8 cellular contexts compared by ENCODE assay signal in the genomic region with DNA sequence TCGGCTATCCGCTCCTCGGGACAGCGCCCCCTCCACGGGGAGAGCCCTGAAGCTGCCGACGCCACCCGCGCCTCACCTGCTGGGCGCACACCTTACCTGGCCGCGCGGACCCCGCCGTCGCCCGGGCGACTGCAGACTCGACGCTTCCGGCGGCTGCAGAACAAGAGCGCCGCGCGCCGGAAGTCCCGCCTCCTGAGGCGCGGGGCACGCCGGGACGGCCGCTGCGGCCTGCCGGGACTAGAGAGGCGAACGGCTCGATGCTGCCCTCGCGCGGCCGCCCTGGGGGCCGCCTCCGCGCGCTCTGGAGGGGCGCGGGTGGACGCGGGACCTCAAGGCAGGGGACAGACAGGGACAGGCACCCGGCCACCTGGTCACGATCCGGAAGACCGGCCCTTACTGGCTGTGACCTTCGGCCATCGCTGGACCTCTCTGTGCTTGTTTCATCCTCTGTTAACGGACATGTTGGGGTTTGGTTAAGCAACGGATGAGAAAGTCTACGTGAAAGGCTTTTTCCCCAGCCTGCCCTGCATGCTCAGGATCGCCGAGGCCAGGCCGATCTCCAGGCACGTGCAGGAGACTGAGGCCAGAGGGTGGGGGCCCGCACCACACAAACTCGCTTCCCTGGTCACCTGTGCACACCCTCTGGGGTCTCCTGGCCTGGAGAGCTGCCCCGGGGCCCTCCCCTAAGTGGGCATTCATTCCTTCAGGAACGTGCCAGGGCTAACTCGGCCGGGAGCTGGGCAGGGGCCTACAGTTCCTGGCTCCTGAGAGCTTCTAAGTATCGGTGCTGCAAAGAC. TPM values are rescaled to one million over a fixed set of nuclear protein-coding genes. Genes with fewer than 3 reads are reported as not detected.
DNase-seq lines count a peak whose midpoint lies in the region.

A gene with protein sequence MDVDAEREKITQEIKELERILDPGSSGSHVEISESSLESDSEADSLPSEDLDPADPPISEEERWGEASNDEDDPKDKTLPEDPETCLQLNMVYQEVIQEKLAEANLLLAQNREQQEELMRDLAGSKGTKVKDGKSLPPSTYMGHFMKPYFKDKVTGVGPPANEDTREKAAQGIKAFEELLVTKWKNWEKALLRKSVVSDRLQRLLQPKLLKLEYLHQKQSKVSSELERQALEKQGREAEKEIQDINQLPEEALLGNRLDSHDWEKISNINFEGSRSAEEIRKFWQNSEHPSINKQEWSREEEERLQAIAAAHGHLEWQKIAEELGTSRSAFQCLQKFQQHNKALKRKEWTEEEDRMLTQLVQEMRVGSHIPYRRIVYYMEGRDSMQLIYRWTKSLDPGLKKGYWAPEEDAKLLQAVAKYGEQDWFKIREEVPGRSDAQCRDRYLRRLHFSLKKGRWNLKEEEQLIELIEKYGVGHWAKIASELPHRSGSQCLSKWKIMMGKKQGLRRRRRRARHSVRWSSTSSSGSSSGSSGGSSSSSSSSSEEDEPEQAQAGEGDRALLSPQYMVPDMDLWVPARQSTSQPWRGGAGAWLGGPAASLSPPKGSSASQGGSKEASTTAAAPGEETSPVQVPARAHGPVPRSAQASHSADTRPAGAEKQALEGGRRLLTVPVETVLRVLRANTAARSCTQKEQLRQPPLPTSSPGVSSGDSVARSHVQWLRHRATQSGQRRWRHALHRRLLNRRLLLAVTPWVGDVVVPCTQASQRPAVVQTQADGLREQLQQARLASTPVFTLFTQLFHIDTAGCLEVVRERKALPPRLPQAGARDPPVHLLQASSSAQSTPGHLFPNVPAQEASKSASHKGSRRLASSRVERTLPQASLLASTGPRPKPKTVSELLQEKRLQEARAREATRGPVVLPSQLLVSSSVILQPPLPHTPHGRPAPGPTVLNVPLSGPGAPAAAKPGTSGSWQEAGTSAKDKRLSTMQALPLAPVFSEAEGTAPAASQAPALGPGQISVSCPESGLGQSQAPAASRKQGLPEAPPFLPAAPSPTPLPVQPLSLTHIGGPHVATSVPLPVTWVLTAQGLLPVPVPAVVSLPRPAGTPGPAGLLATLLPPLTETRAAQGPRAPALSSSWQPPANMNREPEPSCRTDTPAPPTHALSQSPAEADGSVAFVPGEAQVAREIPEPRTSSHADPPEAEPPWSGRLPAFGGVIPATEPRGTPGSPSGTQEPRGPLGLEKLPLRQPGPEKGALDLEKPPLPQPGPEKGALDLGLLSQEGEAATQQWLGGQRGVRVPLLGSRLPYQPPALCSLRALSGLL (N-terminal part only) (minus strand): TSS at position 133 of the 797 bp plus-strand sequence. CDS start 1,742 bp downstream, outside the sequence.

- H3K9me3 ChIP-seq in MG63 = no peaks in the 10 kb centered on the region

- peaks cover 49% of the 10 kb centered on the region for H3K36me3 ChIP-seq in MG63

- in situ Hi-C loops in SK-MEL-5 (cut with HindIII; ENCODE audit: low pct_unique_long_range_greater_than_20kb, low sequenced_read_pairs) = no loop called here

- H3K4me3 ChIP-seq in MG63 = peak within 1 kb of the TSS; percentile 88

- no peaks in the 10 kb centered on the region for H3K27me3 ChIP-seq in MG63

- DNase-seq in Daoy (ENCODE audit: low read depth) (peak; percentile 95), GOT3 (lab: John Stamatoyannopoulos, UW) (peak; percentile 54), MG63 (peak; percentile 81), SK-MEL-5 (ENCODE audit: low read depth, low spot score) (peak; percentile 84), glomerular endothelial cell (ENCODE audit: extremely low read depth, low read depth, low spot score) (no peak), nucleus accumbens (lab: John Stamatoyannopoulos, UW) (peak in 54 of 56 donors; percentile 16 to 89 (median 68)), superior temporal gyrus (ENCODE audit: extremely low spot score) (peak; percentile 84)
- DNase-seq in activated naive CD4-positive, alpha-beta T cell treated with Interleukin-2 at 50 U/mL for 16 hours = peak; percentile 88

RNA-seq across cellular contexts. Expression of the gene that starts here (rescaled TPM):
- 15.5 and 19.9 TPM in 2 replicates for total RNA-seq in Daoy (2014; rRNA removed; shearing (Covaris generic))
- total RNA-seq in MG63 (2014; rRNA removed; shearing (Covaris generic); ENCODE audit: low replicate concordance) = 9.1 and 14.1 TPM in 2 replicates
- total RNA-seq in SK-MEL-5 (2014; rRNA removed; shearing (Covaris generic)) = 6.9 and 7.1 TPM in 2 replicates
- polyA plus RNA-seq in SK-MEL-5 (2015; cell fraction: cytosol; rRNA removed) = 17.9 and 20.7 TPM in 2 replicates
- 56.3 and 59.8 TPM in 2 replicates for polyA plus RNA-seq in SK-MEL-5 (2015; cell fraction: nucleus; rRNA removed)
- total RNA-seq in glomerular endothelial cell = 12.7 and 20.6 TPM in 2 replicates
